In genomic region chr2:178277741-178278197, GRCh38 we compare ENCODE assay signal across 13 cellular contexts.
DNase-seq lines count a peak whose midpoint lies in the region; ATAC-seq, FAIRE-seq and TF ChIP-seq lines count a peak whose summit lies in the region.
"Had no signal": no experiment of that assay in that cellular context is flagged by ENCODE, and none has a peak within 500 bp of the region (broad histone marks: within the 10 kb centered on the region; RNA-seq: fewer than 3 reads in every experiment).

No MANE protein-coding gene starts in this region.

- no peak overlapping the region for H3K4ac ChIP-seq in H1 (replicated peaks; ENCODE audit: insufficient read length, low read depth, low read length)

- no peak overlapping the region for H2BK5ac ChIP-seq in H1 (ENCODE audit: low read depth, low read length)

- H3K14ac ChIP-seq in H1 (ENCODE audit: insufficient read length): no peak overlapping the region

- no peak overlapping the region for H3K56ac ChIP-seq in H1 (replicated peaks; ENCODE audit: insufficient read length, low read depth, low read length)

- no peaks in the 10 kb centered on the region; the same call in 1 of the 2 replicates for H3K23me2 ChIP-seq in H1 (ENCODE audit: low read depth, low read length)

- no peak overlapping the region for H2BK120ac ChIP-seq in H1 (replicated peaks; ENCODE audit: low read depth, low read length)

- H3K9ac ChIP-seq in H1 (replicated peaks in 1 of 4; ENCODE audit: extremely low read depth in 1 of 4, low read depth in 3 of 4, low read length in 3 of 4): no peak overlapping the region
- H3K9ac ChIP-seq: BLaER1 treated with 17β-estradiol and CSF1 and Interleukin-3, amounts not matched to agents 10 nM and 100 nM had no signal

- CTCF ChIA-PET in H1 (lab: Charles Lee; ENCODE audit: partially characterized antibody): interaction anchor here (0.6 to 1.4 kb wide), 4 partner anchors 19 to 165 kb away, joined by 3 to 4 read pairs (median 3); no protein-coding TSS in a partner anchor

- peak overlapping the region; percentile 94 for H3K27ac Mint-ChIP-seq in nephron progenitor cell

- H4K8ac ChIP-seq in H1 (ENCODE audit: extremely low read depth, insufficient read depth, low read length): no peak overlapping the region

- no peaks in the 10 kb centered on the region for H3K79me1 ChIP-seq in H1 (ENCODE audit: low read depth, low read length)

- peak overlapping the region; percentile 68 for H2BK12ac ChIP-seq in H1 (ENCODE audit: low read depth, low read length)

- H4K20me1 ChIP-seq in H1 (replicated peaks in 1 of 2; ENCODE audit: control insufficient read depth in 1 of 2, insufficient read depth in 2 of 2, low read length in 2 of 2): no peaks in the 10 kb centered on the region
- H4K20me1 ChIP-seq: BLaER1 treated with 17β-estradiol and CSF1 and Interleukin-3, amounts not matched to agents 10 nM and 100 nM had no signal

- no peak overlapping the region for H2BK15ac ChIP-seq in H1 (ENCODE audit: low read length)

- DNase-seq in Daoy (ENCODE audit: low read depth) (peak; percentile 46), NCI-H2107 (lab: John Stamatoyannopoulos, UW) (peak; percentile 32), H1 (ENCODE audit: low read depth in 1 of 2, low spot score in 2 of 2) (no peak), nephron progenitor cell (peak; percentile 27), NCI-H1105 (lab: John Stamatoyannopoulos, UW) (no peak), activated gamma-delta T cell (lab: John Stamatoyannopoulos, UW) (no peak)
- DNase-seq in effector CD8-positive, alpha-beta T cell (lab: John Stamatoyannopoulos, UW): no peak
- DNase-seq: activated T-cell treated with anti-CD3 and anti-CD28 coated beads for 4 hours, cortex of kidney had no signal

- H3K9me3 ChIP-seq in H1 (ENCODE audit: insufficient read depth in 2 of 2, low read depth in 1 of 2, low read length in 1 of 2): no peaks in the 10 kb centered on the region
- H3K9me3 ChIP-seq: BLaER1 treated with 17β-estradiol and CSF1 and Interleukin-3, amounts not matched to agents 10 nM and 100 nM; neutrophil had no signal

- no peak for TF ChIP-seq POLR2A in H1 (IDR thresholded peaks at IDR 0.05; ENCODE audit: control extremely low read depth in 1 of 2, low read depth in 2 of 2, low read length in 2 of 2)

- no peaks in the 10 kb centered on the region for H3K36me3 ChIP-seq in H1 (ENCODE audit: control insufficient read depth in 2 of 4, insufficient read depth in 4 of 4, low read length in 3 of 4)
- H3K36me3 ChIP-seq: BLaER1 treated with 17β-estradiol and CSF1 and Interleukin-3, amounts not matched to agents 10 nM and 100 nM; neutrophil had no signal

- peak overlapping the region; percentile 72 for H3K4me3 Mint-ChIP-seq in nephron progenitor cell

- H3K27me3 ChIP-seq in H1 (replicated peaks in 1 of 4; ENCODE audit: control insufficient read depth in 3 of 4, extremely low read depth in 1 of 4, insufficient read depth in 3 of 4, low read length in 3 of 4): no peaks in the 10 kb centered on the region
- H3K27me3 ChIP-seq: BLaER1 treated with 17β-estradiol and CSF1 and Interleukin-3, amounts not matched to agents 10 nM and 100 nM; neutrophil had no signal

- H3K4me2 ChIP-seq in H1 (ENCODE audit: insufficient read depth in 1 of 2, low read depth in 2 of 2, low read length in 2 of 2): no peak overlapping the region
- H3K4me2 ChIP-seq: BLaER1 treated with 17β-estradiol and CSF1 and Interleukin-3, amounts not matched to agents 10 nM and 100 nM had no signal

- peak overlapping the region; percentile 82; the same call in 1 of the 2 replicates for H2AFZ ChIP-seq in H1 (ENCODE audit: low read length)

- H3K27ac ChIP-seq in H1 (ENCODE audit: low read depth, low read length): no peak overlapping the region
- H3K27ac ChIP-seq: BLaER1 treated with 17β-estradiol and CSF1 and Interleukin-3, amounts not matched to agents 10 nM and 100 nM; neutrophil had no signal

- no peak overlapping the region for H3K4me3 ChIP-seq in H1 (ENCODE audit: extremely low read depth in 1 of 4, insufficient read depth in 2 of 4, low read depth in 3 of 4, low read length in 4 of 4)
- H3K4me3 ChIP-seq: BLaER1 treated with 17β-estradiol and CSF1 and Interleukin-3, amounts not matched to agents 10 nM and 100 nM; GM12878 had no signal

- POLR2A ChIA-PET in H1 (lab: Charles Lee; ENCODE audit: partially characterized antibody): interaction anchor here (1.2 kb wide), 1 partner anchor 136 kb away, joined by 5 read pairs; no protein-coding TSS in a partner anchor

- TF ChIP-seq RAD21 in H1 (IDR thresholded peaks at IDR 0.05 in 1 of 2, conservative IDR thresholded peaks at IDR 0.05 in 1 of 2; ENCODE audit: low read depth in 2 of 2, low read length in 2 of 2): no peak

- H3K23ac ChIP-seq in H1 (ENCODE audit: insufficient read length): no peak overlapping the region

- no peak for FAIRE-seq in H1 (lab: Jason Lieb, UNC)
- FAIRE-seq: GM12878 had no signal

- H4K91ac ChIP-seq in H1 (replicated peaks; ENCODE audit: insufficient read length, low read length): no peak overlapping the region

- no peak overlapping the region for H2BK20ac ChIP-seq in H1 (ENCODE audit: low read length)

- H3K9me3 Mint-ChIP-seq in nephron progenitor cell: no peaks in the 10 kb centered on the region

- H3K79me2 ChIP-seq in H1 (ENCODE audit: control insufficient read depth in 1 of 2, insufficient read depth in 2 of 2, low read length in 2 of 2): no peaks in the 10 kb centered on the region

- 58% methylated on average over 6 of the region's 6 CpGs; no CpG with 5 or more reads in 1 of the 2 experiments for WGBS in H1 (ENCODE audit: extremely low coverage in 1 of 2, insufficient coverage in 1 of 2, insufficient read length in 1 of 2, insufficient replicate concordance in 2 of 2, low coverage in 1 of 2, low lambda C conversion rate in 2 of 2, missing lambda C conversion rate in 1 of 2), 2 experiments

- peak overlapping the region; percentile 28; the same call in 1 of the 2 replicates for H2AK5ac ChIP-seq in H1 (ENCODE audit: low read depth, low read length)

- TF ChIP-seq CTCF in H1 (IDR thresholded peaks at IDR 0.05; ENCODE audit: control extremely low read depth in 1 of 3, insufficient read depth in 1 of 3, low read depth in 1 of 3, low read length in 3 of 3): no peak
- TF ChIP-seq CTCF in nephron progenitor cell (IDR thresholded peaks at IDR 0.05): no peak

- no peak overlapping the region for H4K5ac ChIP-seq in H1 (ENCODE audit: insufficient read length, low read depth, low read length)

- TF ChIP-seq EP300 in H1 (IDR thresholded peaks at IDR 0.05; ENCODE audit: borderline replicate concordance in 1 of 2, low read depth in 2 of 2, low read length in 2 of 2): no peak

- H3K4me1 ChIP-seq in H1 (replicated peaks in 1 of 4; ENCODE audit: control insufficient read depth in 3 of 4, insufficient read depth in 4 of 4, low read length in 3 of 4): peaks cover 2 to 10% (median 4%) of the 10 kb centered on the region in 4 experiments; a peak in 4 of 7 replicates

- no peaks in the 10 kb centered on the region for H3K27me3 Mint-ChIP-seq in nephron progenitor cell (ENCODE audit: low read depth, poor library complexity)

- ATAC-seq in HG03039 (IDR thresholded peaks at IDR 0.05; ENCODE audit: unreplicated experiment): no peak
- ATAC-seq: GM12878 had no signal

- no peaks in the 10 kb centered on the region for H3K36me3 Mint-ChIP-seq in nephron progenitor cell (ENCODE audit: low read depth)

- peaks cover 36% of the 10 kb centered on the region for H3K4me1 Mint-ChIP-seq in nephron progenitor cell

- H3K18ac ChIP-seq in H1 (ENCODE audit: extremely low read depth, low read length): peak overlapping the region; percentile 52; the same call in 1 of the 2 replicates

TF ChIP-seq in H1, 55 proteins besides CTCF, POLR2A, EP300 and RAD21:
- TF ChIP-seq TCF12 (IDR thresholded peaks at IDR 0.05; ENCODE audit: low read depth, low read length) (no peak), SIX5 (IDR thresholded peaks at IDR 0.05; ENCODE audit: low read depth, low read length) (no peak), SIRT6 (IDR thresholded peaks at IDR 0.05; ENCODE audit: low read length) (no peak), TBP (IDR thresholded peaks at IDR 0.05; ENCODE audit: low read depth, low read length) (no peak), RXRA (IDR thresholded peaks at IDR 0.05; ENCODE audit: insufficient read depth, low read depth, low read length) (no peak), CHD1 (IDR thresholded peaks at IDR 0.05; ENCODE audit: low read depth, low read length) (no peak), CHD2 (IDR thresholded peaks at IDR 0.05; ENCODE audit: low read length) (no peak), NRF1 (IDR thresholded peaks at IDR 0.05; ENCODE audit: low read depth, low read length) (no peak)

Comparison
In these comparisons a context has a peak if more than half of its experiments do, and no peak if none do; other contexts are left out.
1. DNase-seq: peak in Daoy (single experiment), NCI-H2107 (single experiment) and nephron progenitor cell (single experiment); none in H1 (0 of 2), NCI-H1105 (single experiment), activated gamma-delta T cell (single experiment) and effector CD8-positive, alpha-beta T cell (single experiment).